13 cellular contexts compared by ENCODE assay signal in genomic region chr3:152276688-152277087, GRCh38. TPM values are rescaled to one million over a fixed set of nuclear protein-coding genes. Genes with fewer than 3 reads are reported as not detected.
DNase-seq lines count a peak whose midpoint lies in the region; ATAC-seq, FAIRE-seq and TF ChIP-seq lines count a peak whose summit lies in the region.
"Had no signal": no experiment of that assay in that cellular context is flagged by ENCODE, and none has a peak within 500 bp of the region (broad histone marks: within the 10 kb centered on the region; RNA-seq: fewer than 3 reads in every experiment).

No MANE protein-coding gene starts in this region.

- no peak overlapping the region for H3K27ac ChIP-seq in CD8-positive, alpha-beta memory T cell (ENCODE audit: low read depth, low read length)
- H3K27ac ChIP-seq in ascending aorta (peak overlapping the region; percentile 94 to 99), rectal smooth muscle tissue (ENCODE audit: low read depth, low read length) (peak overlapping the region; percentile 34)

- peaks cover 100% of the 10 kb centered on the region for H4K20me1 ChIP-seq in Loucy (ENCODE audit: insufficient read depth, low read length, poor library complexity, severe bottlenecking)

- H3K4me3 ChIP-seq in CD8-positive, alpha-beta memory T cell (ENCODE audit: low read length) = peak overlapping the region; percentile 18
- H3K4me3 ChIP-seq in Loucy (ENCODE audit: low read length, poor library complexity, severe bottlenecking) (peak overlapping the region; percentile 53), ascending aorta (peak overlapping the region; percentile 27 to 76), rectal smooth muscle tissue (ENCODE audit: low read length) (no peak overlapping the region)

- TF ChIP-seq CTCF in Loucy (conservative IDR thresholded peaks at IDR 0.05; ENCODE audit: low read length) (no peak), ascending aorta (IDR thresholded peaks at IDR 0.05) (no peak)

- DNase-seq in CD8-positive, alpha-beta memory T cell = no peak
- DNase-seq in ascending aorta (ENCODE audit: low spot score in 2 of 2) (no peak), SW480 (ENCODE audit: low spot score) (no peak), GM12892 (ENCODE audit: insufficient read length) (no peak)
- DNase-seq: DMS 273 treated with DMSO at 0.1 percent for 48 hours; NCI-H1436; PC-3; stimulated activated naive CD4-positive, alpha-beta T cell treated with Interleukin-2 at 50 U/mL for 16 hours had no signal

- FAIRE-seq in GM12892 (lab: Jason Lieb, UNC) = no peak
- FAIRE-seq: astrocyte, GM12891 had no signal

- no peak for TF ChIP-seq POLR2A in GM12892 (IDR thresholded peaks at IDR 0.05; ENCODE audit: low read depth, low read length)

- H3K9me2 ChIP-seq in Loucy (replicated peaks; ENCODE audit: low read depth, low read length) = no peaks in the 10 kb centered on the region

- H3K79me2 ChIP-seq in Loucy (ENCODE audit: insufficient read depth, low read length) = peaks cover 100% of the 10 kb centered on the region

- CTCF ChIA-PET in CD8-positive, alpha-beta memory T cell (lab: Charles Lee) = interaction anchor here (0.7 kb wide), 1 partner anchor 15 kb away, joined by 3 read pairs; no protein-coding TSS in a partner anchor

- no peak for ATAC-seq in GM21619 (IDR thresholded peaks at IDR 0.05; ENCODE audit: unreplicated experiment)
- ATAC-seq: PC-3 had no signal

- no peaks in the 10 kb centered on the region for H3K27me3 ChIP-seq in CD8-positive, alpha-beta memory T cell (ENCODE audit: insufficient read depth, low read length, poor library complexity, severe bottlenecking)
- no peaks in the 10 kb centered on the region for H3K27me3 ChIP-seq in Loucy (ENCODE audit: insufficient read depth, low read length, poor library complexity, severe bottlenecking)
- H3K27me3 ChIP-seq in ascending aorta = no peaks in the 10 kb centered on the region
- H3K27me3 ChIP-seq in rectal smooth muscle tissue (ENCODE audit: control insufficient read depth, insufficient read depth, low read length) = no peaks in the 10 kb centered on the region

- no peaks in the 10 kb centered on the region for H3K27me3 Mint-ChIP-seq in CD8-positive, alpha-beta memory T cell

- H3K4me2 ChIP-seq in Loucy (ENCODE audit: low read depth, low read length, poor library complexity, severe bottlenecking) = peak overlapping the region; percentile 89

- peaks cover 78 to 95% (median 89%) of the 10 kb centered on the region in 3 donors for H3K4me1 Mint-ChIP-seq in CD8-positive, alpha-beta memory T cell

- no peak overlapping the region for H3K9ac ChIP-seq in Loucy (ENCODE audit: low read depth, low read length, poor library complexity, severe bottlenecking)
- no peak overlapping the region for H3K9ac ChIP-seq in rectal smooth muscle tissue (ENCODE audit: low read length)

- H3K4me3 Mint-ChIP-seq in CD8-positive, alpha-beta memory T cell = peak overlapping the region; percentile 47 to 87 (median 66)

- no peaks in the 10 kb centered on the region for H3F3A ChIP-seq in Loucy (ENCODE audit: low read depth)

- no peaks in the 10 kb centered on the region for H3K36me3 ChIP-seq in CD8-positive, alpha-beta memory T cell (ENCODE audit: insufficient read depth, low read length)
- H3K36me3 ChIP-seq in Loucy (ENCODE audit: insufficient read depth, low read length) (no peaks in the 10 kb centered on the region), ascending aorta (no peaks in the 10 kb centered on the region), rectal smooth muscle tissue (ENCODE audit: control insufficient read depth, insufficient read depth, low read length) (no peaks in the 10 kb centered on the region)

- POLR2A ChIA-PET in CD8-positive, alpha-beta memory T cell (lab: Charles Lee) = no interaction called here

- H3K9me3 ChIP-seq in CD8-positive, alpha-beta memory T cell (ENCODE audit: low read length) = no peaks in the 10 kb centered on the region
- H3K9me3 ChIP-seq in Loucy (ENCODE audit: insufficient read depth, low read depth, low read length) = no peaks in the 10 kb centered on the region
- no peaks in the 10 kb centered on the region for H3K9me3 ChIP-seq in ascending aorta

- H2AFZ ChIP-seq in Loucy (ENCODE audit: low read length) = no peak overlapping the region

- H3K27ac Mint-ChIP-seq in CD8-positive, alpha-beta memory T cell = peak overlapping the region; percentile 71 to 98 (median 84)

- peaks cover 83% of the 10 kb centered on the region for H3K4me1 ChIP-seq in CD8-positive, alpha-beta memory T cell (ENCODE audit: insufficient read depth, low read length)
- H3K4me1 ChIP-seq in Loucy (ENCODE audit: insufficient read depth, low read length, poor library complexity, severe bottlenecking) (peaks cover 79% of the 10 kb centered on the region), ascending aorta (peaks cover 6 to 47% of the 10 kb centered on the region in 2 donors), rectal smooth muscle tissue (ENCODE audit: control insufficient read depth, insufficient read depth, low read length) (peaks cover 45% of the 10 kb centered on the region)

- no peaks in the 10 kb centered on the region for H3K9me3 Mint-ChIP-seq in CD8-positive, alpha-beta memory T cell

- intact Hi-C loops in ascending aorta (cut with DNase I) = loop anchor here (5.0 kb wide), 1 partner anchor 126 kb away; no protein-coding TSS in a partner anchor

- peaks cover 0 to 14% (median 3%) of the 10 kb centered on the region in 3 donors for H3K36me3 Mint-ChIP-seq in CD8-positive, alpha-beta memory T cell

RNA-seq across cellular contexts. Expression of gene MBNL1, which starts 8.0 kb away (rescaled TPM):
- total RNA-seq in CD8-positive, alpha-beta memory T cell = 100 to 1,000 TPM; 386 to 391 TPM
- polyA plus RNA-seq in CD8-positive, alpha-beta memory T cell = 303 TPM
- 350 TPM for total RNA-seq in ascending aorta
- 140 TPM for polyA plus RNA-seq in GM12892 (2012; ENCODE audit: missing spikeins)
